ENCODE assay signal across 28 cellular contexts in the genomic region with DNA sequence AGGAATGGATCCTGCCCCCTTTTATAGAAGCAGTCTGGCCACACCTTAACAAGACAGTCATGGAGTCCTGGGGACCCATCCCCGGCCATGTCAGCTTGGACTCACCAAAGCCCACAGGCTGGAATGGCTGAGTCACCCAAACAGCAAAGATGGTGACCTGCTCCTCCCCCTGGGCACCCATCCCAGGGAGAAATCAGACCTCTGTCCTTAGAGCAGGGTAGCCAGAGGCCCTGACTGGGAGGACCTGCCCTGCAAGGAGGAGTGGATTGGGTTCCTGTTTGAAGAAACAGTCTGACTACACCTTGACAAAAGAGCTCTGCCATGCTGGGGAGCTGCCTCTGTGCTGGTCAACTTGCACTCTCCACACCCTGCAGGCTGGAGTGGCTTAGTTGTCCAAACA. TPM values are rescaled to one million over a fixed set of nuclear protein-coding genes. Genes with fewer than 3 reads are reported as not detected.
A peak's percentile ranks its signal among the peaks of the same experiment; 100 is the strongest.
DNase-seq lines count a peak whose midpoint lies in the region; ATAC-seq, FAIRE-seq and TF ChIP-seq lines count a peak whose summit lies in the region.
"Had no signal": no experiment of that assay in that cellular context is flagged by ENCODE, and none has a peak within 500 bp of the region (broad histone marks: within the 10 kb centered on the region; RNA-seq: fewer than 3 reads in every experiment).

No MANE protein-coding gene starts in this region.

- H3K79me2 ChIP-seq in OCI-LY7 (ENCODE audit: insufficient read depth, low read depth, low read length), result no peaks in the 10 kb centered on the region

- H3K27ac ChIP-seq in OCI-LY7 (ENCODE audit: low read depth, low read length, poor library complexity, severe bottlenecking), result no peak overlapping the region
- H3K27ac ChIP-seq: colonic mucosa, esophagus muscularis mucosa, gastrocnemius medialis, suprapubic skin had no signal

- H3K4me1 ChIP-seq in OCI-LY7 (ENCODE audit: insufficient read depth, low read length, poor library complexity, severe bottlenecking), result peaks cover 9% of the 10 kb centered on the region
- H3K4me1 ChIP-seq: colonic mucosa, gastrocnemius medialis, suprapubic skin had no signal

- BruUV-seq in OCI-LY7 (replicated peaks; lab: Mats Ljungman, UMichigan), result no TSS peak

- CTCF ChIA-PET in OCI-LY7 (lab: Charles Lee; ENCODE audit: unreplicated experiment), result no interaction called here

- H3K4me3 Mint-ChIP-seq in nephron progenitor cell, result no peak overlapping the region
- H3K4me3 Mint-ChIP-seq: activated T-cell treated with anti-CD3 and anti-CD28 coated beads, Interleukin-2, amount 50 U/mL, for 24 hours; brain; effector memory CD8-positive, alpha-beta T cell; GM23338 had no signal

- intact Hi-C loops in OCI-LY7 (cut with micrococcal nuclease; ENCODE audit: unreplicated experiment), result no loop called here

- peak; percentile 4 for DNase-seq in H54 (ENCODE audit: insufficient read length, low spot score)
- peak; percentile 54 for DNase-seq in MG63
- peak; percentile 18 for DNase-seq in choroid plexus epithelial cell (ENCODE audit: low read depth)
- peak; percentile 14 for DNase-seq in renal cortical epithelial cell (ENCODE audit: low read depth)
- no peak for DNase-seq in nephron progenitor cell
- no peak for DNase-seq in OCI-LY7 (ENCODE audit: low spot score)
- DNase-seq: activated CD4-positive, alpha-beta T cell treated with anti-CD3 and anti-CD28 coated beads for 4 hours; activated gamma-delta T cell treated with Interleukin-2 at 50 U/mL for 16 hours; activated T-cell treated with anti-CD3 and anti-CD28 coated beads, Interleukin-2, amount 50 U/mL, for 24 hours; C1 segment of cervical spinal cord; colonic mucosa; DND-41; effector memory CD8-positive, alpha-beta T cell; gastrocnemius medialis; left cardiac atrium; MM.1S; NCI-H1417 treated with DMSO at 0.1 percent for 48 hours; NCI-H2081 treated with DMSO at 0.1 percent for 48 hours; NCI-H774; stimulated activated naive CD4-positive, alpha-beta T cell had no signal

- POLR2A ChIA-PET in OCI-LY7 (lab: Charles Lee), result interaction anchor here (0.7 to 2.2 kb wide), 3 partner anchors 11 to 432 kb away, joined by 3 to 8 read pairs (median 5); no protein-coding TSS in a partner anchor

- peaks cover 37% of the 10 kb centered on the region for H3K9me3 Mint-ChIP-seq in nephron progenitor cell
- H3K9me3 Mint-ChIP-seq: activated T-cell treated with anti-CD3 and anti-CD28 coated beads, Interleukin-2, amount 50 U/mL, for 24 hours had no signal

- H3K36me3 ChIP-seq in MG63, result no peaks in the 10 kb centered on the region
- no peaks in the 10 kb centered on the region for H3K36me3 ChIP-seq in OCI-LY7 (ENCODE audit: insufficient read depth, low read length)
- H3K36me3 ChIP-seq: colonic mucosa, esophagus muscularis mucosa, gastrocnemius medialis, suprapubic skin had no signal

- H3K27me3 ChIP-seq in MG63, result no peaks in the 10 kb centered on the region
- H3K27me3 ChIP-seq: colonic mucosa, esophagus muscularis mucosa, gastrocnemius medialis, suprapubic skin had no signal

- H4K20me1 ChIP-seq in OCI-LY7 (ENCODE audit: insufficient read depth, low read length), result no peaks in the 10 kb centered on the region

- H3K9me3 ChIP-seq in MG63, result no peaks in the 10 kb centered on the region
- H3K9me3 ChIP-seq in OCI-LY7 (ENCODE audit: low read length), result peaks cover 13% of the 10 kb centered on the region; the same call in 1 of the 2 replicates
- H3K9me3 ChIP-seq: colonic mucosa, gastrocnemius medialis, suprapubic skin had no signal

- TF ChIP-seq CTCF in choroid plexus epithelial cell (conservative IDR thresholded peaks at IDR 0.05; ENCODE audit: low read depth, low read length) (no peak), nephron progenitor cell (IDR thresholded peaks at IDR 0.05) (no peak), OCI-LY7 (conservative IDR thresholded peaks at IDR 0.05; ENCODE audit: low read length) (no peak)

- peaks cover 11% of the 10 kb centered on the region for H3K36me3 Mint-ChIP-seq in nephron progenitor cell (ENCODE audit: low read depth)
- H3K36me3 Mint-ChIP-seq: brain had no signal

- no peak for ATAC-seq in GM21825 (IDR thresholded peaks at IDR 0.05; ENCODE audit: unreplicated experiment)
- ATAC-seq: effector memory CD8-positive, alpha-beta T cell; gastrocnemius medialis; GM12878; GM23338; left cardiac atrium had no signal

- H2AFZ ChIP-seq in OCI-LY7 (ENCODE audit: low read length), result no peak overlapping the region
- H2AFZ ChIP-seq: GM23338 had no signal

- H3K9me2 ChIP-seq in OCI-LY7 (ENCODE audit: insufficient read depth, low read length), result no peaks in the 10 kb centered on the region

- H3K4me3 ChIP-seq in MG63 (no peak overlapping the region), choroid plexus epithelial cell (ENCODE audit: low read depth, low read length) (no peak overlapping the region), OCI-LY7 (ENCODE audit: low read depth, low read length, poor library complexity, severe bottlenecking) (no peak overlapping the region)
- H3K4me3 ChIP-seq: colonic mucosa, esophagus muscularis mucosa, gastrocnemius medialis, GM12878, GM23338, suprapubic skin had no signal

- no peak for TF ChIP-seq POLR2A in H54 (IDR thresholded peaks at IDR 0.05; ENCODE audit: low read depth, low read length)

- H3K4me2 ChIP-seq in OCI-LY7 (ENCODE audit: low read length), result no peak overlapping the region
- H3K4me2 ChIP-seq: GM23338 had no signal

- no peaks in the 10 kb centered on the region for H3K4me1 Mint-ChIP-seq in nephron progenitor cell
- H3K4me1 Mint-ChIP-seq: GM23338 had no signal

- H3K27ac Mint-ChIP-seq in nephron progenitor cell, result no peak overlapping the region
- H3K27ac Mint-ChIP-seq: activated T-cell treated with anti-CD3 and anti-CD28 coated beads, Interleukin-2, amount 50 U/mL, for 24 hours; brain; effector memory CD8-positive, alpha-beta T cell; GM23338 had no signal

- no peak for FAIRE-seq in H54 (lab: Jason Lieb, UNC)
- FAIRE-seq: GM12878 had no signal

- peaks cover 3% of the 10 kb centered on the region for H3K27me3 Mint-ChIP-seq in nephron progenitor cell (ENCODE audit: low read depth, poor library complexity)
- H3K27me3 Mint-ChIP-seq: activated T-cell treated with anti-CD3 and anti-CD28 coated beads, Interleukin-2, amount 50 U/mL, for 24 hours had no signal

RNA-seq across cellular contexts. Expression of gene MGP, which starts 16.7 kb away (rescaled TPM):
- 0.69 and 0.72 TPM in 2 replicates for total RNA-seq in MG63 (2014; rRNA removed; shearing (Covaris generic); ENCODE audit: low replicate concordance)
- total RNA-seq in renal cortical epithelial cell (0.35 and 0.80 TPM in 2 replicates), OCI-LY7 (2022) (not detected in 2 replicates)
- total RNA-seq in OCI-LY7 (2014; rRNA removed; shearing (Covaris generic)), result 0.10 TPM in 1 of 2 replicates, not detected in the other
- total RNA-seq: activated CD8-positive, alpha-beta memory T cell treated with anti-CD3 and anti-CD28 coated beads for 36 hours; GM23338; T-helper 2 cell treated with Interferon-gamma antibody and Interleukin-4, amounts not matched to agents 100 ng/mL and 5 ng/mL, for 36 hours had no signal

RNA-seq across cellular contexts. Expression of gene ART4, which starts 25.6 kb away (rescaled TPM):
- not detected in 2 replicates for total RNA-seq in MG63 (2014; rRNA removed; shearing (Covaris generic); ENCODE audit: low replicate concordance)
- 1.0 TPM in 1 of 2 replicates, not detected in the other for total RNA-seq in renal cortical epithelial cell
- not detected in 2 replicates for total RNA-seq in OCI-LY7 (2014; rRNA removed; shearing (Covaris generic))
- total RNA-seq in OCI-LY7 (2022), result not detected in 2 replicates
- total RNA-seq: activated CD8-positive, alpha-beta memory T cell treated with anti-CD3 and anti-CD28 coated beads for 36 hours; GM12878; GM23338; T-helper 2 cell treated with Interferon-gamma antibody and Interleukin-4, amounts not matched to agents 100 ng/mL and 5 ng/mL, for 36 hours had no signal

RNA-seq across cellular contexts. Expression of gene SMCO3, which starts 54.9 kb away (rescaled TPM):
- total RNA-seq in MG63 (2014; rRNA removed; shearing (Covaris generic); ENCODE audit: low replicate concordance), result not detected in 2 replicates
- total RNA-seq in renal cortical epithelial cell, result 1.0 TPM in 1 of 2 replicates, not detected in the other
- not detected in 2 replicates for total RNA-seq in OCI-LY7 (2014; rRNA removed; shearing (Covaris generic))
- total RNA-seq in OCI-LY7 (2022), result not detected in 2 replicates
- total RNA-seq: activated CD8-positive, alpha-beta memory T cell treated with anti-CD3 and anti-CD28 coated beads for 36 hours; colonic mucosa; GM12878; GM23338; suprapubic skin; T-helper 2 cell treated with Interferon-gamma antibody and Interleukin-4, amounts not matched to agents 100 ng/mL and 5 ng/mL, for 36 hours had no signal

Comparison
In these comparisons a context has a peak if more than half of its experiments do, and no peak if none do; other contexts are left out.
1. DNase-seq: peak in H54 (single experiment), MG63 (single experiment), choroid plexus epithelial cell (single experiment) and renal cortical epithelial cell (single experiment); none in nephron progenitor cell (single experiment) and OCI-LY7 (single experiment).